ENCODE assay signal across 13 cellular contexts in genomic region chrX:119181491-119181890, GRCh38. TPM values are rescaled to one million over a fixed set of nuclear protein-coding genes. Genes with fewer than 3 reads are reported as not detected.
DNase-seq lines count a peak whose midpoint lies in the region; ATAC-seq, FAIRE-seq and TF ChIP-seq lines count a peak whose summit lies in the region.
"Had no signal": no experiment of that assay in that cellular context is flagged by ENCODE, and none has a peak within 500 bp of the region (broad histone marks: within the 10 kb centered on the region; RNA-seq: fewer than 3 reads in every experiment).

No MANE protein-coding gene starts in this region.

- no peak for ATAC-seq in HG03571 (IDR thresholded peaks at IDR 0.05; ENCODE audit: unreplicated experiment)
- ATAC-seq: natural killer cell treated with Interleukin-12 subunit alpha and Interleukin-12 subunit beta and Interleukin-15 and Interleukin-18, amount 100 ng/mL, for 72 hours had no signal

- no peak for TF ChIP-seq POLR2A in H54 (IDR thresholded peaks at IDR 0.05; ENCODE audit: low read depth, low read length)

- in situ Hi-C loops in SK-MEL-5 (cut with HindIII; ENCODE audit: low pct_unique_long_range_greater_than_20kb, low sequenced_read_pairs), result no loop called here

- peak; percentile 20 for TF ChIP-seq CTCF in AG09319 (IDR thresholded peaks at IDR 0.05; ENCODE audit: low read depth, low read length)

- DNase-seq in AG09319 (ENCODE audit: extremely low read depth, low read depth) (no peak), H54 (ENCODE audit: insufficient read length, low spot score) (peak; percentile 23), SK-MEL-5 (ENCODE audit: low read depth, low spot score) (peak; percentile 60), iPS DF 19.7 (ENCODE audit: low read depth, low spot score) (peak; percentile 7), GM19239 (ENCODE audit: insufficient read length, low spot score) (no peak), NCI-H1694 treated with DMSO at 0.1 percent for 48 hours (lab: John Stamatoyannopoulos, UW) (no peak), UCSD-AML1 (lab: John Stamatoyannopoulos, UW; ENCODE audit: unreplicated experiment) (no peak)
- DNase-seq: MV-4-11; RPMI8226; stimulated activated CD4-positive, alpha-beta T cell treated with anti-CD3 and anti-CD28 coated beads, Interleukin-4, amount 100 ng/mL, for 24 hours had no signal

- FAIRE-seq in H54 (lab: Jason Lieb, UNC) (no peak), GM19239 (lab: Jason Lieb, UNC) (no peak)

RNA-seq across cellular contexts. Expression of gene KIAA1210, which starts 53.9 kb away (rescaled TPM):
- 0.05 and 0.08 TPM in 2 replicates for total RNA-seq in SK-MEL-5 (2014; rRNA removed; shearing (Covaris generic))
- 0.02 and 0.04 TPM in 2 replicates for polyA plus RNA-seq in SK-MEL-5 (2015; cell fraction: cytosol; rRNA removed)
- polyA plus RNA-seq in SK-MEL-5 (2015; cell fraction: nucleus; rRNA removed), result 0.07 TPM in 1 of 2 replicates, not detected in the other
- total RNA-seq: glomerular endothelial cell; natural killer cell treated with Interleukin-12 subunit alpha and Interleukin-12 subunit beta and Interleukin-15 and Interleukin-18, amount 100 ng/mL, for 72 hours had no signal

RNA-seq across cellular contexts. Expression of gene PGRMC1, which starts 54.6 kb away (rescaled TPM):
- 93.8 and 109 TPM in 2 replicates for total RNA-seq in SK-MEL-5 (2014; rRNA removed; shearing (Covaris generic))
- polyA plus RNA-seq in SK-MEL-5 (2015; cell fraction: cytosol; rRNA removed), result 87.1 and 89.1 TPM in 2 replicates
- polyA plus RNA-seq in SK-MEL-5 (2015; cell fraction: nucleus; rRNA removed), result 15.5 and 24.1 TPM in 2 replicates

Comparison
In these comparisons a context has a peak if more than half of its experiments do, and no peak if none do; other contexts are left out.
1. DNase-seq: peak in H54 (single experiment), SK-MEL-5 (single experiment) and iPS DF 19.7 (single experiment); none in AG09319 (single experiment), GM19239 (single experiment), NCI-H1694 treated with DMSO at 0.1 percent for 48 hours (single experiment) and UCSD-AML1 (single experiment).